ENCODE assay signal across 14 cellular contexts in genomic region chr4:89835413-89835812, GRCh38. TPM values are rescaled to one million over a fixed set of nuclear protein-coding genes. Genes with fewer than 3 reads are reported as not detected.
DNase-seq lines count a peak whose midpoint lies in the region; ATAC-seq, FAIRE-seq and TF ChIP-seq lines count a peak whose summit lies in the region.
"Had no signal": no experiment of that assay in that cellular context is flagged by ENCODE, and none has a peak within 500 bp of the region (broad histone marks: within the 10 kb centered on the region; RNA-seq: fewer than 3 reads in every experiment).

No MANE protein-coding gene starts in this region.

- no peak for TF ChIP-seq CTCF in astrocyte (IDR thresholded peaks at IDR 0.05; ENCODE audit: insufficient read depth, low read depth, low read length)
- TF ChIP-seq CTCF in uterus (IDR thresholded peaks at IDR 0.05): no peak
- no peak for TF ChIP-seq CTCF in A673 (conservative IDR thresholded peaks at IDR 0.05; ENCODE audit: low read depth, low read length)

- DNase-seq in activated naive CD8-positive, alpha-beta T cell treated with anti-CD3 and anti-CD28 coated beads for 36 hours: no peak
- DNase-seq in astrocyte (ENCODE audit: low read depth) (no peak), immature natural killer cell (no peak), uterus (no peak), left ventricle myocardium superior (no peak), A673 (ENCODE audit: low spot score) (no peak)
- DNase-seq: transverse colon had no signal

- ATAC-seq in left ventricle myocardium superior (no peak), GM18907 (IDR thresholded peaks at IDR 0.05; ENCODE audit: unreplicated experiment) (no peak)
- ATAC-seq: activated CD4-positive, CD25-positive, alpha-beta regulatory T cell treated with anti-CD3 and anti-CD28 coated beads, Interleukin-2, amount 50 U/mL, for 24 hours had no signal

- H3K4me2 ChIP-seq in astrocyte (ENCODE audit: low read length): no peak overlapping the region

- POLR2A ChIA-PET in A673 (lab: Charles Lee; ENCODE audit: low non-redundant PET): no interaction called here

- peaks cover 15% of the 10 kb centered on the region for H3K4me1 ChIP-seq in astrocyte (ENCODE audit: insufficient read depth, low read length)
- H3K4me1 ChIP-seq in uterus: no peaks in the 10 kb centered on the region
- H3K4me1 ChIP-seq in A673 (ENCODE audit: insufficient read depth, low read length, poor library complexity, severe bottlenecking): no peaks in the 10 kb centered on the region

- CTCF ChIA-PET in A673 (lab: Charles Lee): no interaction called here

- intact Hi-C loops in uterus (cut with DNase I; ENCODE audit: low total_unique reads): no loop called here
- intact Hi-C loops in left ventricle myocardium superior (cut with micrococcal nuclease): no loop called here
- intact Hi-C loops in A673 (cut with micrococcal nuclease; ENCODE audit: unreplicated experiment): no loop called here

- FAIRE-seq in astrocyte (lab: Jason Lieb, UNC): no peak
- FAIRE-seq: GM12891 had no signal

- H3K4me3 ChIP-seq in astrocyte (ENCODE audit: insufficient read depth, low read depth, low read length) (no peak overlapping the region), uterus (peak overlapping the region; percentile 47 to 62), A673 (ENCODE audit: low read depth, low read length, poor library complexity, severe bottlenecking) (no peak overlapping the region)
- H3K4me3 ChIP-seq: GM23248 had no signal

- no peaks in the 10 kb centered on the region for H3K9me3 Mint-ChIP-seq in activated naive CD8-positive, alpha-beta T cell (ENCODE audit: low read depth)
- no peaks in the 10 kb centered on the region for H3K9me3 Mint-ChIP-seq in activated naive CD8-positive, alpha-beta T cell treated with anti-CD3 and anti-CD28 coated beads for 36 hours
- H3K9me3 Mint-ChIP-seq in astrocyte (ENCODE audit: unreplicated experiment): no peaks in the 10 kb centered on the region
- peaks cover 0 to 3% (median 0%) of the 10 kb centered on the region in 6 donors for H3K9me3 Mint-ChIP-seq in immature natural killer cell

- no peaks in the 10 kb centered on the region for H3K79me2 ChIP-seq in astrocyte (ENCODE audit: insufficient read depth, low read length)

- no peak overlapping the region for H3K9ac ChIP-seq in astrocyte (ENCODE audit: low read length)
- H3K9ac ChIP-seq: GM23248 had no signal

- H4K20me1 ChIP-seq in astrocyte (ENCODE audit: insufficient read depth, low read length): no peaks in the 10 kb centered on the region

- no peaks in the 10 kb centered on the region for H3K36me3 ChIP-seq in astrocyte (ENCODE audit: insufficient read depth, low read length)
- H3K36me3 ChIP-seq in uterus: no peaks in the 10 kb centered on the region
- H3K36me3 ChIP-seq in A673 (ENCODE audit: insufficient read depth, low read length, poor library complexity, severe bottlenecking): no peaks in the 10 kb centered on the region
- H3K36me3 ChIP-seq: transverse colon had no signal

- no TSS peak for BruUV-seq in A673 (replicated peaks; lab: Mats Ljungman, UMichigan)

- peaks cover 20% of the 10 kb centered on the region for H3K4me1 Mint-ChIP-seq in activated naive CD8-positive, alpha-beta T cell (ENCODE audit: low read depth)
- peaks cover 13% of the 10 kb centered on the region for H3K4me1 Mint-ChIP-seq in activated naive CD8-positive, alpha-beta T cell treated with anti-CD3 and anti-CD28 coated beads for 36 hours
- H3K4me1 Mint-ChIP-seq in astrocyte (ENCODE audit: low read depth, unreplicated experiment) (peaks cover 4% of the 10 kb centered on the region), immature natural killer cell (peaks cover 14 to 34% of the 10 kb centered on the region in 2 donors)

- H2AFZ ChIP-seq in astrocyte (ENCODE audit: low read depth, low read length): no peak overlapping the region
- H2AFZ ChIP-seq: GM23248 had no signal

- H3K9me3 ChIP-seq in astrocyte (ENCODE audit: insufficient read depth, low read depth, low read length) (no peaks in the 10 kb centered on the region), uterus (no peaks in the 10 kb centered on the region), A673 (ENCODE audit: low read depth, low read length, poor library complexity, severe bottlenecking) (no peaks in the 10 kb centered on the region)
- H3K9me3 ChIP-seq: transverse colon had no signal

- H3K27ac ChIP-seq in astrocyte (ENCODE audit: low read depth, low read length): no peak overlapping the region
- H3K27ac ChIP-seq in uterus: peak overlapping the region; percentile 83 to 84
- no peak overlapping the region for H3K27ac ChIP-seq in A673 (ENCODE audit: low read depth, low read length, poor library complexity, severe bottlenecking)
- H3K27ac ChIP-seq: GM23248, HL-60 had no signal

- no peak for TF ChIP-seq POLR2A in uterus (IDR thresholded peaks at IDR 0.05)

- H3K27ac Mint-ChIP-seq in activated naive CD8-positive, alpha-beta T cell: no peak overlapping the region
- no peak overlapping the region for H3K27ac Mint-ChIP-seq in activated naive CD8-positive, alpha-beta T cell treated with anti-CD3 and anti-CD28 coated beads for 36 hours
- H3K27ac Mint-ChIP-seq in astrocyte (ENCODE audit: unreplicated experiment) (no peak overlapping the region), immature natural killer cell (no peak overlapping the region)

- H3K27me3 Mint-ChIP-seq in activated naive CD8-positive, alpha-beta T cell: peaks cover 35% of the 10 kb centered on the region
- H3K27me3 Mint-ChIP-seq in activated naive CD8-positive, alpha-beta T cell treated with anti-CD3 and anti-CD28 coated beads for 36 hours: peaks cover 72% of the 10 kb centered on the region
- no peaks in the 10 kb centered on the region for H3K27me3 Mint-ChIP-seq in astrocyte (ENCODE audit: low read depth, unreplicated experiment)
- H3K27me3 Mint-ChIP-seq in immature natural killer cell (ENCODE audit: low read depth in 3 of 3): peaks cover 8 to 29% (median 18%) of the 10 kb centered on the region in 3 donors

- peak overlapping the region; percentile 48 for H3K4me3 Mint-ChIP-seq in activated naive CD8-positive, alpha-beta T cell
- no peak overlapping the region for H3K4me3 Mint-ChIP-seq in activated naive CD8-positive, alpha-beta T cell treated with anti-CD3 and anti-CD28 coated beads for 36 hours
- H3K4me3 Mint-ChIP-seq in astrocyte (ENCODE audit: unreplicated experiment) (peak overlapping the region; percentile 94), immature natural killer cell (peak overlapping the region in 4 of 5 donors; percentile 7 to 81 (median 72))

- no peaks in the 10 kb centered on the region for H3K36me3 Mint-ChIP-seq in activated naive CD8-positive, alpha-beta T cell
- H3K36me3 Mint-ChIP-seq in activated naive CD8-positive, alpha-beta T cell treated with anti-CD3 and anti-CD28 coated beads for 36 hours: no peaks in the 10 kb centered on the region
- H3K36me3 Mint-ChIP-seq in astrocyte (ENCODE audit: low read depth, unreplicated experiment) (peaks cover 2% of the 10 kb centered on the region), immature natural killer cell (no peaks in the 10 kb centered on the region)

- H3K27me3 ChIP-seq in astrocyte (ENCODE audit: insufficient read depth, low read length): peaks cover 18% of the 10 kb centered on the region
- no peaks in the 10 kb centered on the region for H3K27me3 ChIP-seq in uterus
- no peaks in the 10 kb centered on the region for H3K27me3 ChIP-seq in A673 (replicated peaks; ENCODE audit: insufficient read depth, low read depth, low read length, poor library complexity)

RNA-seq across cellular contexts. Expression of gene SNCA, which starts 1.5 kb away (rescaled TPM):
- total RNA-seq in activated naive CD8-positive, alpha-beta T cell treated with anti-CD3 and anti-CD28 coated beads for 36 hours: under 1 TPM in 1 of 2 experiments, not detected in 1; 0.56 TPM
- total RNA-seq in astrocyte (25.1 and 27.3 TPM in 2 replicates), uterus (10 to 100 TPM; 18.7 to 67.4 (median 32.5) TPM), left ventricle myocardium superior (4.6 TPM), A673 (2021) (2.6 and 3.1 TPM in 2 replicates)
- polyA plus RNA-seq in immature natural killer cell: 1 to 10 TPM; 4.6 to 7.2 (median 4.8) TPM
- total RNA-seq: GM23248 had no signal

RNA-seq across cellular contexts. Expression of gene MMRN1, which starts 59.2 kb away (rescaled TPM):
- total RNA-seq in activated naive CD8-positive, alpha-beta T cell treated with anti-CD3 and anti-CD28 coated beads for 36 hours: under 1 TPM in 1 of 2 experiments, not detected in 1; 0.10 TPM
- total RNA-seq in astrocyte (0.17 and 0.34 TPM in 2 replicates), uterus (100 to 1,000 TPM in 3 of 4 donors, 10 to 100 TPM in 1; 70.9 to 266 (median 156) TPM), left ventricle myocardium superior (10.1 TPM), A673 (2021) (0.11 and 0.28 TPM in 2 replicates)
- polyA plus RNA-seq in immature natural killer cell: 1 to 10 TPM in 2 of 3 donors, not detected in 1; 2.5 to 3.5 TPM
- total RNA-seq: GM23248, osteocyte had no signal
- polyA plus RNA-seq: GM23248 had no signal

Comparison
In these comparisons a context has a peak if more than half of its experiments do, and no peak if none do; other contexts are left out.
1. H3K27ac ChIP-seq: peak in uterus (2 of 2); none in astrocyte (single experiment) and A673 (single experiment).
2. H3K4me3 ChIP-seq: peak in uterus (2 of 2); none in astrocyte (single experiment) and A673 (single experiment).